In genomic region chr13:111654531-111654930, GRCh38 we compare ENCODE assay signal across 19 cellular contexts.
"Had no signal": no experiment of that assay in that cellular context is flagged by ENCODE, and none has a peak within 500 bp of the region (broad histone marks: within the 10 kb centered on the region; RNA-seq: fewer than 3 reads in every experiment).

No MANE protein-coding gene starts in this region.

- H3K36me3 ChIP-seq: MG63 had no signal

- H3K4me2 ChIP-seq: SK-N-SH had no signal

- H3K9ac ChIP-seq: SK-N-SH had no signal

- DNase-seq: KBM-7, MG63, NCI-H1092, NCI-H1105 treated with DMSO at 0.1 percent for 48 hours, NCI-H1417 treated with DMSO at 0.1 percent for 48 hours, NCI-H1694 treated with DMSO at 0.1 percent for 48 hours, NCI-H1930, NCI-H2081, NCI-H2107, NCI-H2171, NCI-H226, NCI-H446, NCI-H510A, NCI-H524 treated with DMSO at 0.1 percent for 48 hours, NCI-H774, RPMI8226, SHP77, SK-N-SH, SW 1271 had no signal

- H3K9me3 ChIP-seq: MG63, SK-N-SH had no signal

- H3K4me3 ChIP-seq: MG63 had no signal
